ENCODE assay signal across 19 cellular contexts in the genomic region with DNA sequence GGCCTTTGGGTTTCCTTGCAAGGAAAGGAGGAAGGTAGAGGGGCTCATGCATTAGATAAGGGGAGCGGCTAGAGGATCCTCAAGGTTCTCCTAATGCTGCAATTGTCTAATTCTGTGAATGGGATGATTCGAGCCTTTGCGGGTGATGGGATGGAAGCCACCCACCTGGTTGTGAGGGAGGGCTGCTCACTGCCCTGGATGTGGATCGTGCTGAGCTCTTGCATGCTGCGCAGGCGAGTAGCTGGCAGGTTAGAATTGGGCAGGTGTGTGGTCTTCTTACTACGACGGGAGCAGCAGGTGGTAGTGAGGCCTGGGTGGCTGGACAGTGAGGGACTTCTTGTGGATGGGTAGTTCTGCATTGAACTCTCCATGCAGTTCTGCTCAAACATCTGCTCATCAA. TPM values are rescaled to one million over a fixed set of nuclear protein-coding genes. Genes with fewer than 3 reads are reported as not detected.
A peak's percentile ranks its signal among the peaks of the same experiment; 100 is the strongest.
DNase-seq lines count a peak whose midpoint lies in the region; ATAC-seq, FAIRE-seq and TF ChIP-seq lines count a peak whose summit lies in the region.
"Had no signal": no experiment of that assay in that cellular context is flagged by ENCODE, and none has a peak within 500 bp of the region (broad histone marks: within the 10 kb centered on the region; RNA-seq: fewer than 3 reads in every experiment).

No MANE protein-coding gene starts in this region.

- H3K23ac ChIP-seq in IMR-90 (ENCODE audit: low read depth, low read length) (peak overlapping the region; percentile 59; the same call in 1 of the 2 replicates), H1 (ENCODE audit: insufficient read length) (no peak overlapping the region)

- peak overlapping the region; percentile 75; the same call in 2 of the 3 replicates for H2BK15ac ChIP-seq in IMR-90 (ENCODE audit: low read depth, low read length)
- no peak overlapping the region for H2BK15ac ChIP-seq in H1 (ENCODE audit: low read length)

- H3K27ac ChIP-seq in IMR-90 (ENCODE audit: insufficient read depth, low read length) (no peak overlapping the region; the same call in 1 of the 2 replicates), K562 (ENCODE audit: extremely low read depth, low read depth, low read length) (no peak overlapping the region), H1 (ENCODE audit: low read depth, low read length) (no peak overlapping the region)

- ATAC-seq in IMR-90 (ENCODE audit: low read depth) (no peak), K562 (no peak), GM18520 (IDR thresholded peaks at IDR 0.05; ENCODE audit: unreplicated experiment) (no peak)

- H2AK5ac ChIP-seq in IMR-90 (ENCODE audit: low read depth, low read length), result peak overlapping the region; percentile 84
- peak overlapping the region; percentile 25 for H2AK5ac ChIP-seq in H1 (ENCODE audit: low read depth, low read length)

- intact Hi-C loops in IMR-90 (cut with micrococcal nuclease) (loop anchor here (5.0 kb wide), 4 partner anchors 100 to 585 kb away; no protein-coding TSS in a partner anchor), K562 (cut with micrococcal nuclease) (no loop called here)

- H3K4me1 ChIP-seq in IMR-90 (ENCODE audit: control insufficient read depth, insufficient read depth, low read length) (peaks cover 23% of the 10 kb centered on the region), K562 (replicated peaks in 1 of 2; ENCODE audit: control insufficient read depth in 2 of 2, insufficient read depth in 2 of 2, low read length in 2 of 2) (no peaks in the 10 kb centered on the region), H1 (replicated peaks in 1 of 4; ENCODE audit: control insufficient read depth in 3 of 4, insufficient read depth in 4 of 4, low read length in 3 of 4) (peaks cover 0 to 3% (median 3%) of the 10 kb centered on the region in 4 experiments; a peak in 3 of 7 replicates)

- H2BK20ac ChIP-seq in IMR-90 (ENCODE audit: low read depth, low read length), result peak overlapping the region; percentile 96
- no peak overlapping the region for H2BK20ac ChIP-seq in H1 (ENCODE audit: low read length)

- H2BK5ac ChIP-seq in IMR-90 (ENCODE audit: low read depth, low read length, poor library complexity, severe bottlenecking) (peak overlapping the region; percentile 15), H1 (ENCODE audit: low read depth, low read length) (peak overlapping the region; percentile 3; the same call in 1 of the 2 replicates)

- peaks cover 4% of the 10 kb centered on the region; the same call in 1 of the 2 replicates for H3K23me2 ChIP-seq in H1 (ENCODE audit: low read depth, low read length)

- dilution Hi-C loops in IMR-90 (cut with HindIII; ENCODE audit: low sequenced_read_pairs, unreplicated experiment), result no loop called here

- H3K14ac ChIP-seq in IMR-90 (replicated peaks; ENCODE audit: low read depth, low read length) (peak overlapping the region; percentile 80; the same call in 1 of the 2 replicates), H1 (ENCODE audit: insufficient read length) (no peak overlapping the region)

- peaks cover 7% of the 10 kb centered on the region for H3K9me1 ChIP-seq in IMR-90 (ENCODE audit: insufficient read depth, low read length)
- H3K9me1 ChIP-seq in K562 (ENCODE audit: control insufficient read depth, insufficient read depth, low read length), result no peaks in the 10 kb centered on the region

- no peak overlapping the region; the same call in 1 of the 2 replicates for H3K56ac ChIP-seq in IMR-90 (ENCODE audit: extremely low read depth, insufficient read depth, low read length)
- no peak overlapping the region for H3K56ac ChIP-seq in H1 (replicated peaks; ENCODE audit: insufficient read length, low read depth, low read length)

- H2AK9ac ChIP-seq in IMR-90 (replicated peaks; ENCODE audit: low read depth, low read length, poor library complexity), result no peak overlapping the region

- H4K20me1 ChIP-seq in IMR-90 (ENCODE audit: insufficient read depth, low read length) (no peaks in the 10 kb centered on the region), K562 (replicated peaks; ENCODE audit: control insufficient read depth, insufficient read depth, low read length) (no peaks in the 10 kb centered on the region), H1 (replicated peaks in 1 of 2; ENCODE audit: control insufficient read depth in 1 of 2, insufficient read depth in 2 of 2, low read length in 2 of 2) (no peaks in the 10 kb centered on the region)

- no peak for TF ChIP-seq EP300 in K562 (IDR thresholded peaks at IDR 0.05; ENCODE audit: low read length)
- TF ChIP-seq EP300 in H1 (IDR thresholded peaks at IDR 0.05; ENCODE audit: borderline replicate concordance in 1 of 2, low read depth in 2 of 2, low read length in 2 of 2), result no peak

- POLR2A ChIA-PET in IMR-90 (lab: Charles Lee; ENCODE audit: unreplicated experiment) (no interaction called here), K562 (lab: Yijun Ruan, JAX) (no interaction called here), H1 (lab: Charles Lee; ENCODE audit: partially characterized antibody) (interaction anchor here (0.9 kb wide), 1 partner anchor 14 kb away, joined by 3 read pairs; no protein-coding TSS in a partner anchor)

- H3K9me3 ChIP-seq in IMR-90 (ENCODE audit: control insufficient read depth, insufficient read depth, low read length), result no peaks in the 10 kb centered on the region
- no peaks in the 10 kb centered on the region for H3K9me3 ChIP-seq in K562 (replicated peaks; ENCODE audit: control insufficient read depth, insufficient read depth, low read depth, low read length)
- no peaks in the 10 kb centered on the region for H3K9me3 ChIP-seq in H1 (ENCODE audit: insufficient read depth in 2 of 2, low read depth in 1 of 2, low read length in 1 of 2)

- TF ChIP-seq CTCF in IMR-90 (conservative IDR thresholded peaks at IDR 0.05; ENCODE audit: low read depth, low read length) (no peak), K562 (IDR thresholded peaks at IDR 0.05 in 2 of 3, conservative IDR thresholded peaks at IDR 0.05 in 1 of 3; ENCODE audit: insufficient read depth in 2 of 3, low read depth in 1 of 3, low read length in 3 of 3) (no peak), H1 (IDR thresholded peaks at IDR 0.05; ENCODE audit: control extremely low read depth in 1 of 3, insufficient read depth in 1 of 3, low read depth in 1 of 3, low read length in 3 of 3) (no peak)

- in situ Hi-C loops in IMR-90 (cut with MboI; ENCODE audit: low sequenced_read_pairs) (no loop called here), K562 (cut with MboI) (no loop called here)

- BruUV-seq in IMR-90 (replicated peaks; lab: Mats Ljungman, UMichigan), result no TSS peak
- no TSS peak for BruUV-seq in K562 (replicated peaks; lab: Mats Ljungman, UMichigan)

- H3K18ac ChIP-seq in IMR-90 (ENCODE audit: low read depth, low read length) (peak overlapping the region; percentile 20; the same call in 1 of the 2 replicates), H1 (ENCODE audit: extremely low read depth, low read length) (no peak overlapping the region)

- peak overlapping the region; percentile 84 for H3K4ac ChIP-seq in IMR-90 (ENCODE audit: low read depth, low read length)
- H3K4ac ChIP-seq in H1 (replicated peaks; ENCODE audit: insufficient read length, low read depth, low read length), result no peak overlapping the region

- H3K4me2 ChIP-seq in IMR-90 (ENCODE audit: low read depth, low read length) (no peak overlapping the region), K562 (ENCODE audit: insufficient read depth, low read length) (no peak overlapping the region), H1 (ENCODE audit: insufficient read depth in 1 of 2, low read depth in 2 of 2, low read length in 2 of 2) (no peak overlapping the region)

- peaks cover under 1% of the 10 kb centered on the region for H3K27me3 ChIP-seq in IMR-90 (ENCODE audit: control insufficient read depth, insufficient read depth, low read length)
- H3K27me3 ChIP-seq in K562 (ENCODE audit: control insufficient read depth in 2 of 2, insufficient read depth in 2 of 2, low read length in 2 of 2), result peaks cover 19 to 30% of the 10 kb centered on the region in 2 experiments; a peak in 4 of 5 replicates
- no peaks in the 10 kb centered on the region for H3K27me3 ChIP-seq in H1 (replicated peaks in 1 of 4; ENCODE audit: control insufficient read depth in 3 of 4, extremely low read depth in 1 of 4, insufficient read depth in 3 of 4, low read length in 3 of 4)

- CTCF ChIA-PET in IMR-90 (lab: Yijun Ruan, JAX), result interaction anchor here (1.0 kb wide), 1 partner anchor 9 kb away, joined by 3 read pairs; no protein-coding TSS in a partner anchor
- CTCF ChIA-PET in K562 (lab: Yijun Ruan, JAX; ENCODE audit: low intra/inter-chr PET ratio), result interaction anchor here (0.7 kb wide), 1 partner anchor 1012 kb away, joined by 3 read pairs; no protein-coding TSS in a partner anchor
- CTCF ChIA-PET in H1 (lab: Charles Lee; ENCODE audit: partially characterized antibody), result interaction anchor here (0.6 to 2.2 kb wide), 2 partner anchors 61 to 88 kb away, joined by 3 to 8 read pairs; no protein-coding TSS in a partner anchor

- H2BK12ac ChIP-seq in H1 (ENCODE audit: low read depth, low read length), result peak overlapping the region; percentile 13

- 93% methylated on average over 5 of the region's 8 CpGs; no CpG with 5 or more reads in 1 of the 2 experiments for WGBS in IMR-90 (ENCODE audit: extremely low coverage in 2 of 2, insufficient read length in 1 of 2), 2 experiments
- WGBS in K562 (ENCODE audit: insufficient coverage, low coverage, missing lambda C conversion rate), result 3% methylated on average over 8 of the region's 8 CpGs
- 93% methylated on average over 8 of the region's 8 CpGs; no CpG with 5 or more reads in 1 of the 2 experiments for WGBS in H1 (ENCODE audit: extremely low coverage in 1 of 2, insufficient coverage in 1 of 2, insufficient read length in 1 of 2, insufficient replicate concordance in 2 of 2, low coverage in 1 of 2, low lambda C conversion rate in 2 of 2, missing lambda C conversion rate in 1 of 2), 2 experiments

- TF ChIP-seq POLR2A in IMR-90 (IDR thresholded peaks at IDR 0.05; ENCODE audit: low read depth, low read length) (no peak), K562 (conservative IDR thresholded peaks at IDR 0.05) (no peak), H1 (IDR thresholded peaks at IDR 0.05; ENCODE audit: control extremely low read depth in 1 of 2, low read depth in 2 of 2, low read length in 2 of 2) (no peak)

- H4K91ac ChIP-seq in IMR-90 (ENCODE audit: insufficient read depth, low read depth, low read length) (peak overlapping the region; percentile 91), H1 (replicated peaks; ENCODE audit: insufficient read length, low read length) (no peak overlapping the region)

- H4K5ac ChIP-seq in IMR-90 (ENCODE audit: low read depth, low read length), result no peak overlapping the region; the same call in 1 of the 2 replicates
- H4K5ac ChIP-seq in H1 (ENCODE audit: insufficient read length, low read depth, low read length), result no peak overlapping the region

- FAIRE-seq in K562 (lab: Jason Lieb, UNC) (no peak), H1 (lab: Jason Lieb, UNC) (no peak)
- FAIRE-seq: GM12891, GM18507 had no signal

- H3K79me2 ChIP-seq in K562 (ENCODE audit: control insufficient read depth, insufficient read depth, low read length) (no peaks in the 10 kb centered on the region), H1 (ENCODE audit: control insufficient read depth in 1 of 2, insufficient read depth in 2 of 2, low read length in 2 of 2) (no peaks in the 10 kb centered on the region)

- no peak for TF ChIP-seq RAD21 in IMR-90 (IDR thresholded peaks at IDR 0.05; ENCODE audit: low read length)
- no peak for TF ChIP-seq RAD21 in K562 (CRISPR knock-in tag; conservative IDR thresholded peaks at IDR 0.05 in 1 of 2, IDR thresholded peaks at IDR 0.05 in 1 of 2)
- TF ChIP-seq RAD21 in H1 (IDR thresholded peaks at IDR 0.05 in 1 of 2, conservative IDR thresholded peaks at IDR 0.05 in 1 of 2; ENCODE audit: low read depth in 2 of 2, low read length in 2 of 2), result no peak

- H3K9ac ChIP-seq in IMR-90 (ENCODE audit: low read depth, low read length) (no peak overlapping the region), K562 (ENCODE audit: insufficient read depth in 1 of 2, low read depth in 2 of 2, low read length in 2 of 2) (no peak overlapping the region), H1 (replicated peaks in 1 of 4; ENCODE audit: extremely low read depth in 1 of 4, low read depth in 3 of 4, low read length in 3 of 4) (no peak overlapping the region)

- H3K4me3 ChIP-seq in IMR-90 (ENCODE audit: insufficient read depth, low read depth, low read length) (no peak overlapping the region), K562 (no peak overlapping the region), H1 (ENCODE audit: extremely low read depth in 1 of 4, insufficient read depth in 2 of 4, low read depth in 3 of 4, low read length in 4 of 4) (no peak overlapping the region)

- H3K79me1 ChIP-seq in IMR-90 (ENCODE audit: low read depth in 1 of 2, low read length in 2 of 2) (no peaks in the 10 kb centered on the region; a peak in 1 of 4 replicates), H1 (ENCODE audit: low read depth, low read length) (no peaks in the 10 kb centered on the region)

- H4K8ac ChIP-seq in IMR-90 (ENCODE audit: low read depth in 2 of 2, low read length in 2 of 2), result peak overlapping the region; percentile 39 to 40; a peak in 1 of 4 replicates
- H4K8ac ChIP-seq in H1 (ENCODE audit: extremely low read depth, insufficient read depth, low read length), result no peak overlapping the region

- DNase-seq in IMR-90 (no peak), K562 (ENCODE audit: extremely low read depth in 1 of 4, low spot score in 3 of 4) (no peak), H1 (ENCODE audit: low read depth in 1 of 2, low spot score in 2 of 2) (no peak), SIG-M5 (lab: John Stamatoyannopoulos, UW) (no peak), A172 (ENCODE audit: low spot score) (no peak)
- DNase-seq: 8988T; C1 segment of cervical spinal cord; Calu3; CD4-positive, alpha-beta memory T cell; COR-L47; DMS53; DMS79 treated with DMSO at 0.1 percent for 48 hours; GF-D8; GOT3; H7; HCEC 1CT had no signal

- H2BK120ac ChIP-seq in IMR-90 (ENCODE audit: low read depth, low read length), result peak overlapping the region; percentile 73
- H2BK120ac ChIP-seq in H1 (replicated peaks; ENCODE audit: low read depth, low read length), result no peak overlapping the region

- H2AFZ ChIP-seq in IMR-90 (replicated peaks; ENCODE audit: low read length, poor library complexity), result peak overlapping the region; percentile 18
- no peak overlapping the region for H2AFZ ChIP-seq in K562 (ENCODE audit: low read depth, low read length)
- no peak overlapping the region for H2AFZ ChIP-seq in H1 (ENCODE audit: low read length)

- H3K36me3 ChIP-seq in IMR-90 (ENCODE audit: control insufficient read depth, insufficient read depth, low read length), result no peaks in the 10 kb centered on the region
- no peaks in the 10 kb centered on the region for H3K36me3 ChIP-seq in K562 (ENCODE audit: control insufficient read depth, insufficient read depth, low read length)
- H3K36me3 ChIP-seq in H1 (ENCODE audit: control insufficient read depth in 2 of 4, insufficient read depth in 4 of 4, low read length in 3 of 4), result no peaks in the 10 kb centered on the region

RNA-seq across cellular contexts. Expression of a gene that starts 21.2 kb away (rescaled TPM):
- total RNA-seq in IMR-90 (2012; rRNA removed), result 10.9 and 14.2 TPM in 2 replicates
- polyA plus RNA-seq in IMR-90 (2012; rRNA removed), result 4.4 and 5.7 TPM in 2 replicates
- 1.1 and 1.5 TPM in 2 replicates for polyA plus RNA-seq in IMR-90 (2012; cell fraction: cytosol; rRNA removed)
- polyA plus RNA-seq in IMR-90 (2012; cell fraction: nucleus; rRNA removed; ENCODE audit: low replicate concordance), result 3.2 and 8.6 TPM in 2 replicates
- 11.2 and 36.6 TPM in 2 replicates for total RNA-seq in K562 (2011; cell fraction: chromatin; rRNA removed; ENCODE audit: low replicate concordance)
- 8.7 and 9.2 TPM in 2 replicates for total RNA-seq in K562 (2011; cell fraction: nucleolus; rRNA removed)
- 11.8 and 13.9 TPM in 2 replicates for total RNA-seq in K562 (2011; cell fraction: nucleoplasm; rRNA removed)
- 29.3 and 29.9 TPM in 2 replicates for total RNA-seq in K562 (2014; rRNA removed)
- total RNA-seq in K562 (2014; rRNA removed; fragmentation: Illumina TruSeq; extraction: Trizol), result 29.6 and 32.6 TPM in 2 replicates
- total RNA-seq in K562 (2015; rRNA removed; fragmentation: Illumina TruSeq; extraction: Trizol), result 30.0 and 33.4 TPM in 2 replicates
- total RNA-seq in K562 (2021), result 21.3 and 22.1 TPM in 2 replicates
- polyA plus RNA-seq in K562 (2011; rRNA removed), result 18.3 and 24.5 TPM in 2 replicates
- 7.0 and 10.0 TPM in 2 replicates for polyA plus RNA-seq in K562 (2011; cell fraction: cytosol; rRNA removed)
- polyA plus RNA-seq in K562 (2011; cell fraction: nucleus; rRNA removed), result 18.8 and 25.7 TPM in 2 replicates
- 10.5 and 14.3 TPM in 2 replicates for polyA plus RNA-seq in K562 (2012)
- polyA plus RNA-seq in K562 (2014; fragmentation: Illumina TruSeq; extraction: Trizol), result 24.5 and 26.1 TPM in 2 replicates
- polyA plus RNA-seq in K562 (2014; fragmentation: Nextera tagmentation; extraction: Ambion mirVana), result 1 to 10 TPM; 8.3 to 8.5 TPM
- polyA plus RNA-seq in K562 (2014; rRNA removed), result 15.3 and 17.6 TPM in 2 replicates
- 33.7 and 37.1 TPM in 2 replicates for polyA minus RNA-seq in K562 (2011; rRNA and poly(A)+ RNA removed)
- 16.9 and 18.9 TPM in 2 replicates for polyA minus RNA-seq in K562 (2011; cell fraction: cytosol; rRNA and poly(A)+ RNA removed)
- polyA minus RNA-seq in K562 (2011; cell fraction: nucleus; rRNA and poly(A)+ RNA removed), result 14.1 and 30.2 TPM in 2 replicates
- total RNA-seq in H1 (2021; fragmentation: NEBNext Ultra II Directional; extraction: Animal tissue kit (Norgen Biotek cat#: 25700)), result 24.7 and 25.4 TPM in 2 replicates
- polyA plus RNA-seq in H1 (2011; rRNA removed), result 5.4 and 7.5 TPM in 2 replicates
- polyA plus RNA-seq in H1 (2011; cell fraction: cytosol; rRNA removed), result 9.9 TPM
- polyA plus RNA-seq in H1 (2011; cell fraction: nucleus; rRNA removed), result 5.2 TPM
- polyA plus RNA-seq in H1 (2012, experiment 1 of 2), result 11.0 to 15.2 TPM (median 12.3 TPM) in 4 replicates
- polyA plus RNA-seq in H1 (2012, experiment 2 of 2), result 2.0 TPM
- 14.9 TPM for polyA plus RNA-seq in H1 (2013, experiment 1 of 2)
- polyA plus RNA-seq in H1 (2013, experiment 2 of 2), result 14.6 TPM
- polyA minus RNA-seq in H1 (2011; rRNA and poly(A)+ RNA removed), result 12.3 and 17.1 TPM in 2 replicates
- polyA minus RNA-seq in H1 (2011; cell fraction: cytosol; rRNA and poly(A)+ RNA removed), result 13.5 TPM
- 16.8 TPM for polyA minus RNA-seq in H1 (2011; cell fraction: nucleus; rRNA and poly(A)+ RNA removed)
- total RNA-seq in A172 (2014; rRNA removed; shearing (Covaris generic)), result 23.3 and 28.5 TPM in 2 replicates

RNA-seq across cellular contexts. Expression of a gene that starts 37.7 kb away (rescaled TPM):
- 1.7 and 2.2 TPM in 2 replicates for total RNA-seq in IMR-90 (2012; rRNA removed)
- 1.3 and 2.6 TPM in 2 replicates for polyA plus RNA-seq in IMR-90 (2012; rRNA removed)
- 0.66 and 2.2 TPM in 2 replicates for polyA plus RNA-seq in IMR-90 (2012; cell fraction: cytosol; rRNA removed)
- polyA plus RNA-seq in IMR-90 (2012; cell fraction: nucleus; rRNA removed; ENCODE audit: low replicate concordance), result 2.8 and 5.6 TPM in 2 replicates
- 0.14 and 0.76 TPM in 2 replicates for total RNA-seq in K562 (2011; cell fraction: chromatin; rRNA removed; ENCODE audit: low replicate concordance)
- 0.50 and 0.79 TPM in 2 replicates for total RNA-seq in K562 (2011; cell fraction: nucleolus; rRNA removed)
- total RNA-seq in K562 (2011; cell fraction: nucleoplasm; rRNA removed), result 0.51 and 0.61 TPM in 2 replicates
- total RNA-seq in K562 (2014; rRNA removed), result 0.27 and 0.41 TPM in 2 replicates
- total RNA-seq in K562 (2014; rRNA removed; fragmentation: Illumina TruSeq; extraction: Trizol), result 0.32 and 0.33 TPM in 2 replicates
- total RNA-seq in K562 (2015; rRNA removed; fragmentation: Illumina TruSeq; extraction: Trizol), result 0.25 and 0.26 TPM in 2 replicates
- total RNA-seq in K562 (2021), result 0.45 and 1.4 TPM in 2 replicates
- 0.24 and 0.43 TPM in 2 replicates for polyA plus RNA-seq in K562 (2011; rRNA removed)
- 0.35 and 0.75 TPM in 2 replicates for polyA plus RNA-seq in K562 (2011; cell fraction: cytosol; rRNA removed)
- polyA plus RNA-seq in K562 (2011; cell fraction: nucleus; rRNA removed), result 0.10 and 0.37 TPM in 2 replicates
- 0.46 and 0.72 TPM in 2 replicates for polyA plus RNA-seq in K562 (2012)
- polyA plus RNA-seq in K562 (2014; fragmentation: Illumina TruSeq; extraction: Trizol), result 0.12 and 0.14 TPM in 2 replicates
- polyA plus RNA-seq in K562 (2014; fragmentation: Nextera tagmentation; extraction: Ambion mirVana), result under 1 TPM in 1 of 2 experiments, not detected in 1; 0.04 TPM
- polyA plus RNA-seq in K562 (2014; rRNA removed), result 0.12 and 0.53 TPM in 2 replicates
- 0.49 and 1.9 TPM in 2 replicates for polyA minus RNA-seq in K562 (2011; rRNA and poly(A)+ RNA removed)
- 0.29 TPM in 1 of 2 replicates, not detected in the other for polyA minus RNA-seq in K562 (2011; cell fraction: cytosol; rRNA and poly(A)+ RNA removed)
- polyA minus RNA-seq in K562 (2011; cell fraction: nucleus; rRNA and poly(A)+ RNA removed), result 0.13 and 1.00 TPM in 2 replicates
- 10.9 and 11.5 TPM in 2 replicates for total RNA-seq in H1 (2021; fragmentation: NEBNext Ultra II Directional; extraction: Animal tissue kit (Norgen Biotek cat#: 25700))
- 4.2 and 5.7 TPM in 2 replicates for polyA plus RNA-seq in H1 (2011; rRNA removed)
- 5.8 TPM for polyA plus RNA-seq in H1 (2011; cell fraction: cytosol; rRNA removed)
- 7.1 TPM for polyA plus RNA-seq in H1 (2011; cell fraction: nucleus; rRNA removed)
- polyA plus RNA-seq in H1 (2012, experiment 1 of 2), result 9.7 to 13.7 TPM (median 10.9 TPM) in 4 replicates
- polyA plus RNA-seq in H1 (2012, experiment 2 of 2), result 6.0 TPM
- 2.7 TPM for polyA plus RNA-seq in H1 (2013, experiment 1 of 2)
- 2.4 TPM for polyA plus RNA-seq in H1 (2013, experiment 2 of 2)
- 9.7 and 10.6 TPM in 2 replicates for polyA minus RNA-seq in H1 (2011; rRNA and poly(A)+ RNA removed)
- polyA minus RNA-seq in H1 (2011; cell fraction: cytosol; rRNA and poly(A)+ RNA removed), result 3.5 TPM
- 15.2 TPM for polyA minus RNA-seq in H1 (2011; cell fraction: nucleus; rRNA and poly(A)+ RNA removed)
- total RNA-seq in A172 (2014; rRNA removed; shearing (Covaris generic)), result not detected in 2 replicates
- total RNA-seq: Calu3 had no signal
